Comparison of ENCODE assay signal across 1 cellular context in genomic region chr3:58347984-58348383, GRCh38.
TF ChIP-seq lines count a peak whose summit lies in the region.

No MANE protein-coding gene starts in this region.

TF ChIP-seq in SK-N-SH, 30 proteins besides CTCF, POLR2A, EP300 and RAD21 (continued from another document):
- TF ChIP-seq, protein P1, sequence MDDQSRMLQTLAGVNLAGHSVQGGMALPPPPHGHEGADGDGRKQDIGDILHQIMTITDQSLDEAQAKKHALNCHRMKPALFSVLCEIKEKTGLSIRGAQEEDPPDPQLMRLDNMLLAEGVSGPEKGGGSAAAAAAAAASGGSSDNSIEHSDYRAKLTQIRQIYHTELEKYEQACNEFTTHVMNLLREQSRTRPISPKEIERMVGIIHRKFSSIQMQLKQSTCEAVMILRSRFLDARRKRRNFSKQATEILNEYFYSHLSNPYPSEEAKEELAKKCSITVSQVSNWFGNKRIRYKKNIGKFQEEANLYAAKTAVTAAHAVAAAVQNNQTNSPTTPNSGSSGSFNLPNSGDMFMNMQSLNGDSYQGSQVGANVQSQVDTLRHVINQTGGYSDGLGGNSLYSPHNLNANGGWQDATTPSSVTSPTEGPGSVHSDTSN (IDR thresholded peaks at IDR 0.05), result no peak
- no peak for TF ChIP-seq FOSL2 (IDR thresholded peaks at IDR 0.05; ENCODE audit: borderline replicate concordance, low read depth)
- TF ChIP-seq RXRA (IDR thresholded peaks at IDR 0.05; ENCODE audit: borderline replicate concordance, low read depth), result no peak
- TF ChIP-seq REST (IDR thresholded peaks at IDR 0.05; ENCODE audit: low read depth, low read length), result no peak
- TF ChIP-seq MEF2A (IDR thresholded peaks at IDR 0.05; ENCODE audit: borderline replicate concordance, low read depth), result no peak
- no peak for TF ChIP-seq POLR2AphosphoS5 (IDR thresholded peaks at IDR 0.05; ENCODE audit: low read depth, low read length)
- TF ChIP-seq, protein P2, sequence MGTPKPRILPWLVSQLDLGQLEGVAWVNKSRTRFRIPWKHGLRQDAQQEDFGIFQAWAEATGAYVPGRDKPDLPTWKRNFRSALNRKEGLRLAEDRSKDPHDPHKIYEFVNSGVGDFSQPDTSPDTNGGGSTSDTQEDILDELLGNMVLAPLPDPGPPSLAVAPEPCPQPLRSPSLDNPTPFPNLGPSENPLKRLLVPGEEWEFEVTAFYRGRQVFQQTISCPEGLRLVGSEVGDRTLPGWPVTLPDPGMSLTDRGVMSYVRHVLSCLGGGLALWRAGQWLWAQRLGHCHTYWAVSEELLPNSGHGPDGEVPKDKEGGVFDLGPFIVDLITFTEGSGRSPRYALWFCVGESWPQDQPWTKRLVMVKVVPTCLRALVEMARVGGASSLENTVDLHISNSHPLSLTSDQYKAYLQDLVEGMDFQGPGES (IDR thresholded peaks at IDR 0.05; ENCODE audit: low read depth, low read length), result no peak
- no peak for TF ChIP-seq JUND (IDR thresholded peaks at IDR 0.05)
- TF ChIP-seq, protein P3, sequence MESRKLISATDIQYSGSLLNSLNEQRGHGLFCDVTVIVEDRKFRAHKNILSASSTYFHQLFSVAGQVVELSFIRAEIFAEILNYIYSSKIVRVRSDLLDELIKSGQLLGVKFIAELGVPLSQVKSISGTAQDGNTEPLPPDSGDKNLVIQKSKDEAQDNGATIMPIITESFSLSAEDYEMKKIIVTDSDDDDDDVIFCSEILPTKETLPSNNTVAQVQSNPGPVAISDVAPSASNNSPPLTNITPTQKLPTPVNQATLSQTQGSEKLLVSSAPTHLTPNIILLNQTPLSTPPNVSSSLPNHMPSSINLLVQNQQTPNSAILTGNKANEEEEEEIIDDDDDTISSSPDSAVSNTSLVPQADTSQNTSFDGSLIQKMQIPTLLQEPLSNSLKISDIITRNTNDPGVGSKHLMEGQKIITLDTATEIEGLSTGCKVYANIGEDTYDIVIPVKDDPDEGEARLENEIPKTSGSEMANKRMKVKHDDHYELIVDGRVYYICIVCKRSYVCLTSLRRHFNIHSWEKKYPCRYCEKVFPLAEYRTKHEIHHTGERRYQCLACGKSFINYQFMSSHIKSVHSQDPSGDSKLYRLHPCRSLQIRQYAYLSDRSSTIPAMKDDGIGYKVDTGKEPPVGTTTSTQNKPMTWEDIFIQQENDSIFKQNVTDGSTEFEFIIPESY (IDR thresholded peaks at IDR 0.05; ENCODE audit: borderline replicate concordance, low read depth), result no peak
- no peak for TF ChIP-seq FOXJ3 (CRISPR knock-in tag; IDR thresholded peaks at IDR 0.05)
- no peak for TF ChIP-seq SIN3A (IDR thresholded peaks at IDR 0.05; ENCODE audit: borderline replicate concordance, low read depth, low read length)
- TF ChIP-seq TAF1 (IDR thresholded peaks at IDR 0.05; ENCODE audit: borderline replicate concordance, low read depth, low read length), result no peak
